Comparison of ENCODE assay signal across 9 cellular contexts in genomic region chr21:29376556-29376955, GRCh38.
A peak's percentile ranks its signal among the peaks of the same experiment; 100 is the strongest.
DNase-seq lines count a peak whose midpoint lies in the region; ATAC-seq, FAIRE-seq and TF ChIP-seq lines count a peak whose summit lies in the region.
"Had no signal": no experiment of that assay in that cellular context is flagged by ENCODE, and none has a peak within 500 bp of the region (broad histone marks: within the 10 kb centered on the region; RNA-seq: fewer than 3 reads in every experiment).

No MANE protein-coding gene starts in this region.

- peaks cover 4% of the 10 kb centered on the region for H3K4me1 ChIP-seq in astrocyte (ENCODE audit: insufficient read depth, low read length)

- H3K27me3 Mint-ChIP-seq in CD4-positive, alpha-beta T cell = no peaks in the 10 kb centered on the region
- H3K27me3 Mint-ChIP-seq in T-cell (no peaks in the 10 kb centered on the region), astrocyte (ENCODE audit: low read depth, unreplicated experiment) (no peaks in the 10 kb centered on the region)

- H3K4me3 ChIP-seq in astrocyte (ENCODE audit: insufficient read depth, low read depth, low read length) = no peak overlapping the region

- ATAC-seq in CD4-positive, alpha-beta T cell (ENCODE audit: poor library complexity) = peak; percentile 82
- peak; percentile 74 for ATAC-seq in GM18867 (IDR thresholded peaks at IDR 0.05; ENCODE audit: unreplicated experiment)
- peak; percentile 71 for ATAC-seq in HG03280 (IDR thresholded peaks at IDR 0.05; ENCODE audit: unreplicated experiment)
- ATAC-seq in T-cell (replicated peaks in 1 of 4) = peak; percentile 78 to 89 (median 87)

- no peak overlapping the region for H3K4me3 Mint-ChIP-seq in CD4-positive, alpha-beta T cell
- H3K4me3 Mint-ChIP-seq in T-cell (no peak overlapping the region), astrocyte (ENCODE audit: unreplicated experiment) (no peak overlapping the region)

- no peak overlapping the region for H2AFZ ChIP-seq in astrocyte (ENCODE audit: low read depth, low read length)

- H3K4me1 Mint-ChIP-seq in CD4-positive, alpha-beta T cell (ENCODE audit: low read depth) = peaks cover 17% of the 10 kb centered on the region
- H3K4me1 Mint-ChIP-seq in T-cell (peaks cover 11 to 16% (median 12%) of the 10 kb centered on the region in 3 donors), astrocyte (ENCODE audit: low read depth, unreplicated experiment) (peaks cover 4% of the 10 kb centered on the region)

- no peak overlapping the region for H3K27ac Mint-ChIP-seq in CD4-positive, alpha-beta T cell
- H3K27ac Mint-ChIP-seq in T-cell (peak overlapping the region; percentile 11 to 60), astrocyte (ENCODE audit: unreplicated experiment) (peak overlapping the region; percentile 62)

- intact Hi-C loops in CD4-positive, alpha-beta T cell (cut with DNase I, micrococcal nuclease) = no loop called here

- peak; percentile 17 to 53 (median 26) for DNase-seq in CD4-positive, alpha-beta T cell
- DNase-seq in T-cell (peak; percentile 23 to 67 (median 50)), astrocyte (ENCODE audit: low read depth) (no peak), left kidney (ENCODE audit: low read depth, low spot score) (peak; percentile 32), NOMO-1 treated with dmso at 0.1 percent for 144 hours (lab: John Stamatoyannopoulos, UW; ENCODE audit: unreplicated experiment) (no peak)
- peak; percentile 16 for DNase-seq in stimulated activated naive CD4-positive, alpha-beta T cell treated with Interleukin-2 at 50 U/mL for 16 hours (lab: John Stamatoyannopoulos, UW)

- CTCF ChIA-PET in CD4-positive, alpha-beta T cell (lab: Charles Lee) = interaction anchor here (0.6 to 1.3 kb wide), 6 partner anchors 15 to 314 kb away, joined by 3 read pairs; no protein-coding TSS in a partner anchor
- CTCF ChIA-PET in T-cell (lab: Charles Lee) = interaction anchor here (0.6 to 2.0 kb wide), 9 partner anchors 10 to 291 kb away, joined by 3 to 13 read pairs (median 4); no protein-coding TSS in a partner anchor

- peaks cover 8% of the 10 kb centered on the region for H3K36me3 ChIP-seq in astrocyte (ENCODE audit: insufficient read depth, low read length)

- H3K27ac ChIP-seq in CD4-positive, alpha-beta T cell (ENCODE audit: low read depth, low read length) = no peak overlapping the region
- H3K27ac ChIP-seq in astrocyte (ENCODE audit: low read depth, low read length) = no peak overlapping the region

- H3K9me3 ChIP-seq in CD4-positive, alpha-beta T cell (ENCODE audit: control insufficient read depth, low read length) = no peaks in the 10 kb centered on the region
- H3K9me3 ChIP-seq in astrocyte (ENCODE audit: insufficient read depth, low read depth, low read length) = no peaks in the 10 kb centered on the region

- POLR2A ChIA-PET in CD4-positive, alpha-beta T cell (lab: Charles Lee) = interaction anchor here (0.6 to 2.2 kb wide), 8 partner anchors 16 to 352 kb away, joined by 3 to 26 read pairs (median 4); partner anchors contain the start of genes CCT8 and USP16
- POLR2A ChIA-PET in T-cell (lab: Charles Lee) = no interaction called here

- no peaks in the 10 kb centered on the region for H3K79me2 ChIP-seq in astrocyte (ENCODE audit: insufficient read depth, low read length)

- H3K9ac ChIP-seq in astrocyte (ENCODE audit: low read length) = no peak overlapping the region

- no peaks in the 10 kb centered on the region for H3K9me3 Mint-ChIP-seq in CD4-positive, alpha-beta T cell
- H3K9me3 Mint-ChIP-seq in T-cell (no peaks in the 10 kb centered on the region), astrocyte (ENCODE audit: unreplicated experiment) (no peaks in the 10 kb centered on the region)

- H3K27me3 ChIP-seq in CD4-positive, alpha-beta T cell (ENCODE audit: control insufficient read depth, insufficient read depth, low read length) = no peaks in the 10 kb centered on the region
- no peaks in the 10 kb centered on the region for H3K27me3 ChIP-seq in astrocyte (ENCODE audit: insufficient read depth, low read length)

- peak; percentile 48 for TF ChIP-seq CTCF in CD4-positive, alpha-beta T cell (IDR thresholded peaks at IDR 0.05)
- TF ChIP-seq CTCF in astrocyte (IDR thresholded peaks at IDR 0.05; ENCODE audit: insufficient read depth, low read depth, low read length) = peak; percentile 30

- no peak overlapping the region for H3K4me2 ChIP-seq in astrocyte (ENCODE audit: low read length)

- no peaks in the 10 kb centered on the region for H4K20me1 ChIP-seq in astrocyte (ENCODE audit: insufficient read depth, low read length)

- peaks cover 4% of the 10 kb centered on the region for H3K36me3 Mint-ChIP-seq in CD4-positive, alpha-beta T cell (ENCODE audit: low read depth)
- H3K36me3 Mint-ChIP-seq in T-cell (peaks cover 19% of the 10 kb centered on the region), astrocyte (ENCODE audit: low read depth, unreplicated experiment) (peaks cover 17% of the 10 kb centered on the region)

- no peak for FAIRE-seq in astrocyte (lab: Jason Lieb, UNC)
- FAIRE-seq: TTC549 had no signal

Comparison
In these comparisons a context has a peak if more than half of its experiments do, and no peak if none do; other contexts are left out.
1. DNase-seq: peak in CD4-positive, alpha-beta T cell (10 of 10), T-cell (34 of 34), left kidney (single experiment) and stimulated activated naive CD4-positive, alpha-beta T cell treated with Interleukin-2 at 50 U/mL for 16 hours (single experiment); none in astrocyte (single experiment) and NOMO-1 treated with dmso at 0.1 percent for 144 hours (single experiment).
2. Peak in every context shown above with its lines, with median percentiles within 50 percentile points of each other: ATAC-seq.